In the genomic region with DNA sequence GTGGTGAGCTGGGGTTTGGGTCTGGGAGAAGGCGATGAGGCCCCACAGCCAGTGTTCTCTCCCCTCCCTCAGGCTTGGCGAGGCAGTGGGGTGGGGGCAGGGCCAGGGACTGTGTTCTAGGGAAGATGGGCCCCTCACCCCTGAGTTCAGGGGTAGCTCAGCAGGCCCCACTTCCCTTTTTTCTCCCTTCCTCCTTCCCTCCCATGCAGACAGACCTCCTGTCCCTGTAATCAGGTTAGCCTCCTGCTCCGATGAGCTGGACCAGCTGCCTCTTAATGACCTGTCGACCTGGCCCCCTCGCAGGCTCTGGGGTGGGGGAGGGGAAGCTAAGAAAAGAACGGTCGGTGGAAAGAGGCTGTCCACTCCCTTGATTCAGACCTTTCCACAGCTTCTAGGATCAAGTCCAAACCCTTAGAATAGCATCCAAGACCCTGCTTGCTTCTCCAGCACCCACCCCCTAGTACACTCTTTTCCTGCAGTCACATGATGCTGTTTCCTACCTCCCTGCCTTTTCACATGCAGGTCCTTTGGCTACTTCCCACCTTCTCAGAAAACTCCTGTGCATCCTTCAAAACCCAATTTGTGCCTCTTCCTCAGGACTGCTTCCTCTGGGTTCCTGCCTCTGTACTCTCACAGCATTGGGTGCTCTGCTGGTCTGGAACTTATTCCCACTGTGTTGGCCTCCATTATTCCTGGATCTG, we compare ENCODE assay signal across 10 cellular contexts.
DNase-seq lines count a peak whose midpoint lies in the region; ATAC-seq and TF ChIP-seq lines count a peak whose summit lies in the region.
"Had no signal": no experiment of that assay in that cellular context is flagged by ENCODE, and none has a peak within 500 bp of the region (broad histone marks: within the 10 kb centered on the region; RNA-seq: fewer than 3 reads in every experiment).

No MANE protein-coding gene starts in this region.

- 39 to 51% (median 48%) methylated on average over 6 to 7 of the region's 7 CpGs for WGBS in heart left ventricle, 4 donors

- intact Hi-C loops in heart left ventricle (cut with DNase I): loop anchor here in 6 of 10 donors (5.0 to 10.0 kb wide), 5 partner anchors 48 to 62 kb away; no protein-coding TSS in a partner anchor
- intact Hi-C loops in left ventricle myocardium superior (cut with micrococcal nuclease): loop anchor here (10.0 kb wide), 1 partner anchor 62 kb away; no protein-coding TSS in a partner anchor
- intact Hi-C loops in upper lobe of right lung (cut with DNase I): no loop called here

- no peaks in the 10 kb centered on the region for H3K9me3 ChIP-seq in heart left ventricle
- no peaks in the 10 kb centered on the region for H3K9me3 ChIP-seq in upper lobe of right lung

- no peak for DNase-seq in heart left ventricle
- DNase-seq in left ventricle myocardium superior: no peak
- DNase-seq in left kidney (ENCODE audit: low read depth, low spot score): peak; percentile 66
- no peak for DNase-seq in upper lobe of right lung
- no peak for DNase-seq in activated effector memory CD4-positive, alpha-beta T cell treated with Interleukin-2 at 50 U/mL for 16 hours
- DNase-seq in NCI-H510A (lab: John Stamatoyannopoulos, UW): no peak
- DNase-seq: activated CD4-positive, alpha-beta memory T cell treated with anti-CD3 and anti-CD28 coated beads, Interleukin-2, amount 10 ng/mL, durations not matched to agents 7 days and 5 days; SHP77 treated with DMSO at 0.1 percent for 48 hours had no signal

- H3K27me3 ChIP-seq in heart left ventricle (no peaks in the 10 kb centered on the region), upper lobe of right lung (no peaks in the 10 kb centered on the region)

- H3K27ac ChIP-seq in heart left ventricle (peak overlapping the region in 11 of 12 donors; percentile 30 to 97 (median 91)), upper lobe of right lung (peak overlapping the region; percentile 17)

- H3K4me1 ChIP-seq in heart left ventricle: peaks cover 29 to 100% (median 96%) of the 10 kb centered on the region in 12 donors
- peaks cover 59% of the 10 kb centered on the region for H3K4me1 ChIP-seq in upper lobe of right lung

- H3K4me3 ChIP-seq in heart left ventricle (no peak overlapping the region), upper lobe of right lung (no peak overlapping the region)

- H3K36me3 ChIP-seq in heart left ventricle: peaks cover 0 to 16% (median 0%) of the 10 kb centered on the region in 9 donors
- no peaks in the 10 kb centered on the region for H3K36me3 ChIP-seq in upper lobe of right lung

- TF ChIP-seq POLR2A in heart left ventricle (IDR thresholded peaks at IDR 0.05): no peak

- ATAC-seq in heart left ventricle (no peak), left ventricle myocardium superior (no peak), SK-N-SH treated with all-trans-retinoic acid at 6 μM for 48 hours (no peak), upper lobe of right lung (peak; percentile 3), GM19324 (IDR thresholded peaks at IDR 0.05; ENCODE audit: low FRiP score, unreplicated experiment) (no peak)

- TF ChIP-seq CTCF in heart left ventricle (IDR thresholded peaks at IDR 0.05) (no peak), upper lobe of right lung (IDR thresholded peaks at IDR 0.05) (no peak)

TF ChIP-seq in SK-N-SH treated with all-trans-retinoic acid at 6 μM for 48 hours, 23 proteins besides CTCF, POLR2A, EP300 and RAD21:
- TF ChIP-seq, protein P1, sequence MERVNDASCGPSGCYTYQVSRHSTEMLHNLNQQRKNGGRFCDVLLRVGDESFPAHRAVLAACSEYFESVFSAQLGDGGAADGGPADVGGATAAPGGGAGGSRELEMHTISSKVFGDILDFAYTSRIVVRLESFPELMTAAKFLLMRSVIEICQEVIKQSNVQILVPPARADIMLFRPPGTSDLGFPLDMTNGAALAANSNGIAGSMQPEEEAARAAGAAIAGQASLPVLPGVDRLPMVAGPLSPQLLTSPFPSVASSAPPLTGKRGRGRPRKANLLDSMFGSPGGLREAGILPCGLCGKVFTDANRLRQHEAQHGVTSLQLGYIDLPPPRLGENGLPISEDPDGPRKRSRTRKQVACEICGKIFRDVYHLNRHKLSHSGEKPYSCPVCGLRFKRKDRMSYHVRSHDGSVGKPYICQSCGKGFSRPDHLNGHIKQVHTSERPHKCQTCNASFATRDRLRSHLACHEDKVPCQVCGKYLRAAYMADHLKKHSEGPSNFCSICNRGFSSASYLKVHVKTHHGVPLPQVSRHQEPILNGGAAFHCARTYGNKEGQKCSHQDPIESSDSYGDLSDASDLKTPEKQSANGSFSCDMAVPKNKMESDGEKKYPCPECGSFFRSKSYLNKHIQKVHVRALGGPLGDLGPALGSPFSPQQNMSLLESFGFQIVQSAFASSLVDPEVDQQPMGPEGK (CRISPR knock-in tag; IDR thresholded peaks at IDR 0.05; ENCODE audit: borderline replicate concordance): no peak
- TF ChIP-seq ZFP3 (CRISPR knock-in tag; IDR thresholded peaks at IDR 0.05): peak; percentile 99
